In genomic region chr15:91984006-91984405, GRCh38 we compare ENCODE assay signal across 20 cellular contexts.
"Had no signal": no experiment of that assay in that cellular context is flagged by ENCODE, and none has a peak within 500 bp of the region (broad histone marks: within the 10 kb centered on the region; RNA-seq: fewer than 3 reads in every experiment).

No MANE protein-coding gene starts in this region.

- H3K4me1 ChIP-seq: Peyer's patch had no signal

- H3K27me3 ChIP-seq: Peyer's patch had no signal

- H3K36me3 ChIP-seq: Peyer's patch had no signal

- H3K4me3 ChIP-seq: Peyer's patch had no signal

- H3K9me3 ChIP-seq: Peyer's patch had no signal

- ATAC-seq: activated CD4-positive, CD25-positive, alpha-beta regulatory T cell treated with anti-CD3 and anti-CD28 coated beads, Interleukin-2, amount 50 U/mL, for 24 hours; activated CD8-positive, alpha-beta T cell treated with anti-CD3 and anti-CD28 coated beads, Interleukin-2, amount 10 ng/mL, durations not matched to agents 7 days and 5 days had no signal

- DNase-seq: activated CD4-positive, alpha-beta T cell treated with anti-CD3 and anti-CD28 coated beads for 4 hours; activated CD4-positive, alpha-beta T cell treated with anti-CD3 and anti-CD28 coated beads, Interleukin-2, amount 50 U/mL, for 4 hours; activated CD8-positive, alpha-beta memory T cell treated with anti-CD3 and anti-CD28 coated beads, Interleukin-2, amount 50 U/mL, for 48 hours; activated CD8-positive, alpha-beta T cell treated with anti-CD3 and anti-CD28 coated beads, Interleukin-2, amount 10 ng/mL, durations not matched to agents 7 days and 5 days; activated effector memory CD4-positive, alpha-beta T cell treated with Interleukin-2 at 50 U/mL for 16 hours; activated naive CD4-positive, alpha-beta T cell; activated T-cell treated with anti-CD3 and anti-CD28 coated beads, Interleukin-2, amount 50 U/mL, for 1 hour; IMR-90; Kasumi-1; KBM-7; NCI-H1048; NCI-H146; NCI-H187 treated with DMSO at 0.1 percent for 48 hours; NCI-H2081 treated with DMSO at 0.1 percent for 48 hours; NCI-H446; NCI-H524; Peyer's patch; SHP77 treated with DMSO at 0.1 percent for 48 hours had no signal

- H3K27ac ChIP-seq: Peyer's patch, RWPE1 had no signal
